Comparison of ENCODE assay signal across 10 cellular contexts in genomic region chr17:72931163-72931562, GRCh38.
DNase-seq lines count a peak whose midpoint lies in the region; ATAC-seq and TF ChIP-seq lines count a peak whose summit lies in the region.
"Had no signal": no experiment of that assay in that cellular context is flagged by ENCODE, and none has a peak within 500 bp of the region (broad histone marks: within the 10 kb centered on the region; RNA-seq: fewer than 3 reads in every experiment).

No MANE protein-coding gene starts in this region.

- DNase-seq in DMS 273 (lab: John Stamatoyannopoulos, UW; ENCODE audit: unreplicated experiment) (peak; percentile 21), DMS 273 treated with DMSO at 0.1 percent for 48 hours (lab: John Stamatoyannopoulos, UW) (no peak), GM20000 (ENCODE audit: low spot score) (peak; percentile 62), NCI-H748 (lab: John Stamatoyannopoulos, UW; ENCODE audit: unreplicated experiment) (peak; percentile 80), kidney tubule cell (ENCODE audit: low spot score) (peak; percentile 35), NCI-H1092 (lab: John Stamatoyannopoulos, UW) (no peak), hepatic stellate cell (ENCODE audit: low spot score) (no peak)
- DNase-seq: IMR-90 had no signal

- TF ChIP-seq CTCF in GM20000 (IDR thresholded peaks at IDR 0.05; ENCODE audit: extremely low read depth, missing control alignments): no peak

- no peak for ATAC-seq in HG02571 (IDR thresholded peaks at IDR 0.05; ENCODE audit: unreplicated experiment)
- ATAC-seq: left lobe of liver had no signal

Comparison
In these comparisons a context has a peak if more than half of its experiments do, and no peak if none do; other contexts are left out.
1. DNase-seq: peak in DMS 273 (single experiment), GM20000 (single experiment), NCI-H748 (single experiment) and kidney tubule cell (single experiment); none in DMS 273 treated with DMSO at 0.1 percent for 48 hours (single experiment), NCI-H1092 (single experiment) and hepatic stellate cell (single experiment).